ENCODE assay signal across 18 cellular contexts in the genomic region with DNA sequence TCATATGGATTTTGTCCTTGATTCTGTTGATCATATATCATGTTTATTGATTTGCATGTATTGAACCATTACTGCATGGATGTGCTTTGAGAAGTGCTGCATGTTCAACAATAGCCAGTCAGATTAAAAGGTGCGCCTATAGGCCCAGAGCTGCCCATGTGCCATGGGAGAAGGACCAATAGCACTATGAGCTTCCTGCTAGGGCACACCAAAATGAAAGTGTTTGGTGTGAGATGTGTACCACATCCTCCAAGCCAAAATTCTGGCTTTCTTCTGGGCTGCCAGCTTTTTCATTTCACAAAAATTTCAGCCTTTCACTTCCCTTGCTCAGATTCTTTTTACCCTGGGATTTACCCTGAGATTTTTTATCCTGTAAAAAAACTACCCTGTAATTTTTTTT.
"Had no signal": no experiment of that assay in that cellular context is flagged by ENCODE, and none has a peak within 500 bp of the region (broad histone marks: within the 10 kb centered on the region; RNA-seq: fewer than 3 reads in every experiment).

No MANE protein-coding gene starts in this region.

- H3K27me3 ChIP-seq: dorsolateral prefrontal cortex, foreskin keratinocyte, hepatocyte, upper lobe of left lung had no signal

- H3K27ac ChIP-seq: dorsolateral prefrontal cortex, foreskin keratinocyte, hepatocyte, neutrophil, parathyroid adenoma, thoracic aorta, upper lobe of left lung had no signal

- ATAC-seq: foreskin keratinocyte, natural killer cell had no signal

- H3K4me1 ChIP-seq: parathyroid adenoma, upper lobe of left lung had no signal

- H3K36me3 ChIP-seq: neutrophil, thoracic aorta, upper lobe of left lung had no signal

- H3K4me3 ChIP-seq: dorsolateral prefrontal cortex, hepatocyte, smooth muscle cell, thoracic aorta, upper lobe of left lung had no signal

- H3K9me3 ChIP-seq: neutrophil, thoracic aorta, upper lobe of left lung had no signal

- DNase-seq: activated B cell treated with CpG ODN at 0.5 μM for 24 hours; activated CD4-positive, alpha-beta memory T cell treated with anti-CD3 and anti-CD28 coated beads for 36 hours; activated CD4-positive, alpha-beta T cell treated with anti-CD3 and anti-CD28 coated beads for 4 hours; activated naive CD8-positive, alpha-beta T cell treated with anti-CD3 and anti-CD28 coated beads for 36 hours; activated T-cell treated with anti-CD3 and anti-CD28 coated beads for 4 hours; central memory CD4-positive, alpha-beta T cell; dorsolateral prefrontal cortex; foreskin keratinocyte; natural killer cell; stimulated activated CD4-positive, alpha-beta T cell treated with anti-CD3 and anti-CD28 coated beads, Interleukin-4, amount 100 ng/mL, for 24 hours; stimulated activated naive B cell treated with anti-CD40 and anti-IgM and Interleukin-4, amounts not matched to agents 10 μg/mL and 1 μg/mL and 100 μg/mL, for 72 hours; T-helper 9 cell; upper lobe of left lung had no signal
